In the genomic region with DNA sequence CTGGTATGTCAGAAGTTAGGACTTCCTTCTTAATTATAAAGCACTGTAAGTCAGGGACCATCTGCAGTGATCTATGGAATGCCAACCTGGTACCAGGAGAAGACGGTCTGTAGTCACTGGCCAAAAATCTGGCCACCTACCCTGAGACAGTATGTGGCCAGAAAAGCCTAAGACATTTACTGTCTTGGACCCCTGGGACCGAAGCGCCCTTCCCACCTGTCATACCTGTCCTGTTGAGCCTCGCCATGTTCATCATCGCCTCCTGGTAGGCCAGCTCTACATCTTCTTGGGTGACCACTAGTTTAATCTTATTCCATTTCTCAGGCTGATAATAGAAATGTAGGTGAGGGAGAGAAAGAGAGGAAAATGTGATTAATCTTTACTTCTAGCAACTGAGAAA, we compare ENCODE assay signal across 22 cellular contexts. TPM values are rescaled to one million over a fixed set of nuclear protein-coding genes. Genes with fewer than 3 reads are reported as not detected.
DNase-seq lines count a peak whose midpoint lies in the region; ATAC-seq, FAIRE-seq and TF ChIP-seq lines count a peak whose summit lies in the region.
"Had no signal": no experiment of that assay in that cellular context is flagged by ENCODE, and none has a peak within 500 bp of the region (broad histone marks: within the 10 kb centered on the region; RNA-seq: fewer than 3 reads in every experiment).

No MANE protein-coding gene starts in this region.

- no peak overlapping the region for H2AFZ ChIP-seq in GM23338
- H2AFZ ChIP-seq: GM23248 had no signal

- H3K9me3 ChIP-seq in esophagus muscularis mucosa = no peaks in the 10 kb centered on the region
- H3K9me3 ChIP-seq: BE2C had no signal

- peaks cover 70% of the 10 kb centered on the region for H3F3A ChIP-seq in GM23338 (replicated peaks; ENCODE audit: low read depth)

- intact Hi-C loops in esophagus muscularis mucosa (cut with DNase I) = no loop called here

- DNase-seq in GM23338 (ENCODE audit: low spot score) (no peak), HTR-8/SVneo (ENCODE audit: insufficient read length, low spot score) (no peak), chondrocyte (ENCODE audit: low spot score) (no peak), osteocyte (ENCODE audit: extremely low spot score, unreplicated experiment) (no peak), NCI-H1092 treated with DMSO at 0.1 percent for 48 hours (lab: John Stamatoyannopoulos, UW) (no peak), esophagus muscularis mucosa (ENCODE audit: extremely low spot score) (no peak)
- no peak for DNase-seq in stimulated activated naive B cell treated with anti-CD40 and anti-IgM and Interleukin-4, amounts not matched to agents 10 μg/mL and 1 μg/mL and 100 μg/mL, for 72 hours
- DNase-seq: BE2C; C1 segment of cervical spinal cord; CD4-positive, CD25-positive, alpha-beta regulatory T cell; CD8-positive, alpha-beta memory T cell; COR-L47; DMS 273 treated with DMSO at 0.1 percent for 48 hours; DMS53; DND-41; EL; GM23248; HFFc6 had no signal

- peaks cover 27% of the 10 kb centered on the region for H3K4me1 Mint-ChIP-seq in GM23338
- peaks cover 17% of the 10 kb centered on the region for H3K4me1 Mint-ChIP-seq in chondrocyte (ENCODE audit: low read depth)
- H3K4me1 Mint-ChIP-seq in osteocyte (ENCODE audit: unreplicated experiment) = peaks cover 17% of the 10 kb centered on the region
- peaks cover 0 to 4% of the 10 kb centered on the region in 2 donors for H3K4me1 Mint-ChIP-seq in stimulated activated naive B cell treated with anti-CD40 and anti-IgM and Interleukin-4, amounts not matched to agents 10 μg/mL and 1 μg/mL and 100 μg/mL, for 72 hours

- H3K36me3 ChIP-seq in GM23338 (ENCODE audit: insufficient read depth) = peaks cover 93% of the 10 kb centered on the region
- peaks cover 65 to 93% (median 87%) of the 10 kb centered on the region in 4 donors for H3K36me3 ChIP-seq in esophagus muscularis mucosa

- no peak overlapping the region for H3K4me2 ChIP-seq in GM23338

- ATAC-seq in GM23338 (no peak), HG03139 (IDR thresholded peaks at IDR 0.05; ENCODE audit: unreplicated experiment) (no peak)
- ATAC-seq in stimulated activated naive B cell treated with anti-CD40 and anti-IgM and Interleukin-4, amounts not matched to agents 10 μg/mL and 1 μg/mL and 100 μg/mL, for 72 hours (replicated peaks) = no peak
- ATAC-seq: GM12878, HCT116 had no signal

- no peaks in the 10 kb centered on the region for H3K9me2 ChIP-seq in GM23338 (ENCODE audit: insufficient read depth)

- no peaks in the 10 kb centered on the region; the same call in 2 of the 3 replicates for H3K9me3 Mint-ChIP-seq in GM23338
- no peaks in the 10 kb centered on the region for H3K9me3 Mint-ChIP-seq in chondrocyte (ENCODE audit: low read depth)
- H3K9me3 Mint-ChIP-seq in osteocyte (ENCODE audit: unreplicated experiment) = no peaks in the 10 kb centered on the region
- no peaks in the 10 kb centered on the region for H3K9me3 Mint-ChIP-seq in stimulated activated naive B cell treated with anti-CD40 and anti-IgM and Interleukin-4, amounts not matched to agents 10 μg/mL and 1 μg/mL and 100 μg/mL, for 72 hours
- H3K9me3 Mint-ChIP-seq: CD4-positive, CD25-positive, alpha-beta regulatory T cell; CD8-positive, alpha-beta memory T cell; HFFc6 had no signal

- H3K4me3 ChIP-seq in GM23338 (no peak overlapping the region), esophagus muscularis mucosa (no peak overlapping the region)
- H3K4me3 ChIP-seq: GM12878, GM23248 had no signal

- TF ChIP-seq EP300 in esophagus muscularis mucosa (IDR thresholded peaks at IDR 0.05) = no peak

- H3K27me3 Mint-ChIP-seq in GM23338 (ENCODE audit: insufficient read depth, low read depth, poor library complexity) (peaks cover 14% of the 10 kb centered on the region), chondrocyte (ENCODE audit: low read depth) (no peaks in the 10 kb centered on the region), osteocyte (ENCODE audit: unreplicated experiment) (no peaks in the 10 kb centered on the region)
- H3K27me3 Mint-ChIP-seq in stimulated activated naive B cell treated with anti-CD40 and anti-IgM and Interleukin-4, amounts not matched to agents 10 μg/mL and 1 μg/mL and 100 μg/mL, for 72 hours = no peaks in the 10 kb centered on the region
- H3K27me3 Mint-ChIP-seq: CD4-positive, CD25-positive, alpha-beta regulatory T cell; CD8-positive, alpha-beta memory T cell had no signal

- peak; percentile 16 for FAIRE-seq in HTR-8/SVneo (lab: Jason Lieb, UNC)
- FAIRE-seq: GM12878, H54 had no signal

- H3K27ac Mint-ChIP-seq in GM23338 (peak overlapping the region; percentile 10; the same call in 1 of the 2 replicates), chondrocyte (ENCODE audit: unreplicated experiment) (peak overlapping the region; percentile 64), osteocyte (ENCODE audit: unreplicated experiment) (peak overlapping the region; percentile 69)
- H3K27ac Mint-ChIP-seq in stimulated activated naive B cell treated with anti-CD40 and anti-IgM and Interleukin-4, amounts not matched to agents 10 μg/mL and 1 μg/mL and 100 μg/mL, for 72 hours = no peak overlapping the region

- H3K36me3 Mint-ChIP-seq in GM23338 (ENCODE audit: low read depth) (peaks cover 100% of the 10 kb centered on the region), chondrocyte (ENCODE audit: low read depth) (peaks cover 36% of the 10 kb centered on the region), osteocyte (ENCODE audit: unreplicated experiment) (peaks cover 42% of the 10 kb centered on the region)
- H3K36me3 Mint-ChIP-seq in stimulated activated naive B cell treated with anti-CD40 and anti-IgM and Interleukin-4, amounts not matched to agents 10 μg/mL and 1 μg/mL and 100 μg/mL, for 72 hours = peaks cover 47 to 67% of the 10 kb centered on the region in 2 donors

- H3K27me3 ChIP-seq in GM23338 (ENCODE audit: insufficient read depth) = no peaks in the 10 kb centered on the region
- no peaks in the 10 kb centered on the region for H3K27me3 ChIP-seq in esophagus muscularis mucosa
- H3K27me3 ChIP-seq: BE2C had no signal

- peaks cover 56% of the 10 kb centered on the region for H3K79me2 ChIP-seq in GM23338 (replicated peaks; ENCODE audit: insufficient read depth)

- peak overlapping the region; percentile 30 for H3K27ac ChIP-seq in GM23338 (ENCODE audit: low read depth)
- peak overlapping the region in 1 of 4 donors; percentile 12 for H3K27ac ChIP-seq in esophagus muscularis mucosa (replicated peaks in 1 of 4)
- H3K27ac ChIP-seq: GM23248 had no signal

- H3K4me1 ChIP-seq in GM23338 (ENCODE audit: insufficient read depth) (peaks cover 12% of the 10 kb centered on the region), esophagus muscularis mucosa (peaks cover 7 to 14% (median 13%) of the 10 kb centered on the region in 4 donors)
- H3K4me1 ChIP-seq: BE2C had no signal

- 87% methylated on average over 5 of the region's 5 CpGs for WGBS in esophagus muscularis mucosa

- TF ChIP-seq CTCF in GM23338 (conservative IDR thresholded peaks at IDR 0.05; ENCODE audit: low read depth in 2 of 2) (no peak), chondrocyte (IDR thresholded peaks at IDR 0.05) (no peak), osteocyte (IDR thresholded peaks at IDR 0.05) (no peak), esophagus muscularis mucosa (IDR thresholded peaks at IDR 0.05) (no peak)

- peaks cover 74% of the 10 kb centered on the region for H4K20me1 ChIP-seq in GM23338 (replicated peaks; ENCODE audit: insufficient read depth)

- no peak overlapping the region for H3K4me3 Mint-ChIP-seq in GM23338
- no peak overlapping the region for H3K4me3 Mint-ChIP-seq in chondrocyte (ENCODE audit: unreplicated experiment)
- H3K4me3 Mint-ChIP-seq in osteocyte (ENCODE audit: unreplicated experiment) = no peak overlapping the region
- H3K4me3 Mint-ChIP-seq in stimulated activated naive B cell treated with anti-CD40 and anti-IgM and Interleukin-4, amounts not matched to agents 10 μg/mL and 1 μg/mL and 100 μg/mL, for 72 hours = no peak overlapping the region
- H3K4me3 Mint-ChIP-seq: CD4-positive, CD25-positive, alpha-beta regulatory T cell; CD8-positive, alpha-beta memory T cell; HFFc6 had no signal

- TF ChIP-seq POLR2A in esophagus muscularis mucosa (IDR thresholded peaks at IDR 0.05; ENCODE audit: low read depth) = no peak

TF ChIP-seq in GM23338, 12 proteins besides CTCF, POLR2A, EP300 and RAD21 (continues in another document):
- TF ChIP-seq CREB1 (CRISPR knock-in tag; IDR thresholded peaks at IDR 0.05; ENCODE audit: low read depth) (no peak), JUNB (IDR thresholded peaks at IDR 0.05; ENCODE audit: unreplicated experiment) (no peak), POLR2AphosphoS5 (IDR thresholded peaks at IDR 0.05; ENCODE audit: low read depth) (no peak), NANOG (IDR thresholded peaks at IDR 0.05; ENCODE audit: borderline replicate concordance) (no peak)
- TF ChIP-seq, protein P1, sequence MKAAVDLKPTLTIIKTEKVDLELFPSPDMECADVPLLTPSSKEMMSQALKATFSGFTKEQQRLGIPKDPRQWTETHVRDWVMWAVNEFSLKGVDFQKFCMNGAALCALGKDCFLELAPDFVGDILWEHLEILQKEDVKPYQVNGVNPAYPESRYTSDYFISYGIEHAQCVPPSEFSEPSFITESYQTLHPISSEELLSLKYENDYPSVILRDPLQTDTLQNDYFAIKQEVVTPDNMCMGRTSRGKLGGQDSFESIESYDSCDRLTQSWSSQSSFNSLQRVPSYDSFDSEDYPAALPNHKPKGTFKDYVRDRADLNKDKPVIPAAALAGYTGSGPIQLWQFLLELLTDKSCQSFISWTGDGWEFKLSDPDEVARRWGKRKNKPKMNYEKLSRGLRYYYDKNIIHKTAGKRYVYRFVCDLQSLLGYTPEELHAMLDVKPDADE (IDR thresholded peaks at IDR 0.05) = no peak

RNA-seq across cellular contexts. Expression of a gene that starts 20.0 kb away (rescaled TPM):
- 609 and 662 TPM in 2 replicates for total RNA-seq in GM23338 (2014; rRNA removed; shearing (Covaris generic))
- polyA plus RNA-seq in GM23338 (2016; fragmentation: Nextera tagmentation; extraction: Ambion mirVana) = 260 and 274 TPM in 2 replicates
- 48.4 to 52.9 TPM (median 48.7 TPM) in 3 replicates for total RNA-seq in chondrocyte
- total RNA-seq in osteocyte = 67.5 and 72.1 TPM in 2 replicates
- total RNA-seq in esophagus muscularis mucosa = 10 to 100 TPM; 37.0 to 53.1 (median 46.0) TPM

RNA-seq across cellular contexts. Expression of a gene that starts 28.3 kb away (rescaled TPM):
- total RNA-seq in GM23338 (2014; rRNA removed; shearing (Covaris generic)) = 10.9 and 17.9 TPM in 2 replicates
- polyA plus RNA-seq in GM23338 (2016; fragmentation: Nextera tagmentation; extraction: Ambion mirVana) = 25.7 and 29.8 TPM in 2 replicates
- total RNA-seq in chondrocyte (24.9 to 31.5 TPM (median 26.0 TPM) in 3 replicates), osteocyte (21.6 and 22.1 TPM in 2 replicates), esophagus muscularis mucosa (10 to 100 TPM; 29.3 to 42.8 (median 38.4) TPM)
